ENCODE assay signal across 23 cellular contexts in the genomic region with DNA sequence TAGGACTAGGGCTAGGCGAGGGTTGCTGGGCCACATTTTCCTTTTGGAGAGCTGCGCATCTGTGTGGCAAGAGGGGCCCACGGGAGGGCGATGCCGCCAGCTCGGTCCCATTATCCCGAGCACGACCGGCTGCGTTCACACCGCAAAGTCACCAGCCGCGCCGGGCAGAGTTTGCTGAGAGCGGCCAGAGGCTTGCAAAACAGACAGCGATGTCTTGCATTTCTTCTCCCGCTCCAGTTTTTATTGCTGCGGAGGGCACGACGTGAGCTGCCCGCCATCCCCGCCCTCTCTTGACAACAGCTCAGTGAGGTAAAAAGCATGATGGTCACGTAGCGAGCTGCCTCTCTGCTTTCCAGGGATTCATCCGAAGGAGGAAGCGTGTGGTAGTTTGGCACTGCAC.
DNase-seq lines count a peak whose midpoint lies in the region; TF ChIP-seq lines count a peak whose summit lies in the region.
"Had no signal": no experiment of that assay in that cellular context is flagged by ENCODE, and none has a peak within 500 bp of the region (broad histone marks: within the 10 kb centered on the region; RNA-seq: fewer than 3 reads in every experiment).

No MANE protein-coding gene starts in this region.

- H3K36me3 ChIP-seq in endodermal cell (ENCODE audit: control insufficient read depth, insufficient read depth, low read length) = no peaks in the 10 kb centered on the region
- H3K36me3 ChIP-seq: pancreas, upper lobe of left lung had no signal

- DNase-seq in stimulated activated CD4-positive, alpha-beta T cell treated with anti-CD3 and anti-CD28 coated beads, Interleukin-15, amount 100 ng/mL, for 24 hours = peak; percentile 1
- no peak for DNase-seq in stimulated activated CD4-positive, alpha-beta T cell treated with anti-CD3 and anti-CD28 coated beads, Interleukin-4, amount 100 ng/mL, for 4 hours
- DNase-seq in endodermal cell (peak; percentile 73), mesothelial cell of epicardium (ENCODE audit: low spot score in 2 of 2, unreplicated experiment in 2 of 2) (peak in 1 of 2 experiments; percentile 40), NCI-H1930 (lab: John Stamatoyannopoulos, UW) (no peak), ureter (ENCODE audit: low spot score) (no peak), EL (no peak), DMS114 treated with DMSO at 0.1 percent for 48 hours (lab: John Stamatoyannopoulos, UW; ENCODE audit: unreplicated experiment) (no peak)
- DNase-seq: ACHN; activated CD4-positive, alpha-beta T cell treated with anti-CD3 and anti-CD28 coated beads, Interleukin-2, amount 50 U/mL, for 1 hour; activated naive CD8-positive, alpha-beta T cell treated with anti-CD3 and anti-CD28 coated beads for 36 hours; activated T-cell treated with anti-CD3 and anti-CD28 coated beads, Interleukin-2, amount 50 U/mL, for 24 hours; CD8-positive, alpha-beta memory T cell; GDM1; mucosa of descending colon; NCI-H1105 treated with DMSO at 0.1 percent for 48 hours; NCI-H345; stimulated activated naive B cell treated with anti-CD40 and anti-IgM and Interleukin-4, amounts not matched to agents 10 μg/mL and 1 μg/mL and 100 μg/mL, for 72 hours; T1000 had no signal

- peaks cover 43% of the 10 kb centered on the region for H3K27me3 ChIP-seq in endodermal cell (ENCODE audit: control insufficient read depth, insufficient read depth, low read length, poor library complexity, severe bottlenecking)

- TF ChIP-seq CTCF in endodermal cell (conservative IDR thresholded peaks at IDR 0.05) (no peak), mesothelial cell of epicardium (IDR thresholded peaks at IDR 0.05; ENCODE audit: unreplicated experiment) (no peak)

- no peak overlapping the region for H3K4me3 ChIP-seq in endodermal cell (ENCODE audit: low read length)
- H3K4me3 ChIP-seq: mucosa of descending colon, pancreas, upper lobe of left lung had no signal

- WGBS in endodermal cell (ENCODE audit: insufficient coverage in 1 of 2, insufficient read length in 1 of 2), 2 experiments = 83 to 91% methylated on average over 14 to 26 of the region's 26 CpGs

- no peaks in the 10 kb centered on the region for H3K36me3 Mint-ChIP-seq in endodermal cell (ENCODE audit: low read depth)
- no peaks in the 10 kb centered on the region for H3K36me3 Mint-ChIP-seq in mesothelial cell of epicardium
- H3K36me3 Mint-ChIP-seq: activated naive CD8-positive, alpha-beta T cell treated with anti-CD3 and anti-CD28 coated beads for 36 hours had no signal

- H3K27ac ChIP-seq in endodermal cell (ENCODE audit: low read depth, low read length) = no peak overlapping the region
- H3K27ac ChIP-seq: epithelial cell of prostate, HL-60, pancreas, upper lobe of left lung had no signal

- no peak overlapping the region for H3K9ac ChIP-seq in endodermal cell (ENCODE audit: extremely low read depth, low read length, poor library complexity, severe bottlenecking)

- peak overlapping the region; percentile 51 for H3K4me3 Mint-ChIP-seq in endodermal cell
- peak overlapping the region; percentile 91 for H3K4me3 Mint-ChIP-seq in mesothelial cell of epicardium
- H3K4me3 Mint-ChIP-seq: activated naive CD8-positive, alpha-beta T cell treated with anti-CD3 and anti-CD28 coated beads for 36 hours; activated T-cell treated with anti-CD3 and anti-CD28 coated beads, Interleukin-2, amount 50 U/mL, for 24 hours; CD8-positive, alpha-beta memory T cell; stimulated activated naive B cell treated with anti-CD40 and anti-IgM and Interleukin-4, amounts not matched to agents 10 μg/mL and 1 μg/mL and 100 μg/mL, for 72 hours had no signal

- no peak overlapping the region for H3K27ac Mint-ChIP-seq in endodermal cell
- no peak overlapping the region for H3K27ac Mint-ChIP-seq in mesothelial cell of epicardium
- H3K27ac Mint-ChIP-seq: activated naive CD8-positive, alpha-beta T cell treated with anti-CD3 and anti-CD28 coated beads for 36 hours; activated T-cell treated with anti-CD3 and anti-CD28 coated beads, Interleukin-2, amount 50 U/mL, for 24 hours; stimulated activated naive B cell treated with anti-CD40 and anti-IgM and Interleukin-4, amounts not matched to agents 10 μg/mL and 1 μg/mL and 100 μg/mL, for 72 hours had no signal

- H3K4me1 ChIP-seq in endodermal cell (ENCODE audit: control insufficient read depth, insufficient read depth, low read length) = no peaks in the 10 kb centered on the region

- no peaks in the 10 kb centered on the region for H3K9me3 Mint-ChIP-seq in endodermal cell
- H3K9me3 Mint-ChIP-seq in mesothelial cell of epicardium = no peaks in the 10 kb centered on the region
- H3K9me3 Mint-ChIP-seq: activated naive CD8-positive, alpha-beta T cell treated with anti-CD3 and anti-CD28 coated beads for 36 hours; activated T-cell treated with anti-CD3 and anti-CD28 coated beads, Interleukin-2, amount 50 U/mL, for 24 hours; stimulated activated naive B cell treated with anti-CD40 and anti-IgM and Interleukin-4, amounts not matched to agents 10 μg/mL and 1 μg/mL and 100 μg/mL, for 72 hours had no signal

- H3K27me3 Mint-ChIP-seq in endodermal cell (ENCODE audit: insufficient read depth) (peaks cover 63% of the 10 kb centered on the region), mesothelial cell of epicardium (ENCODE audit: low read depth) (peaks cover 39% of the 10 kb centered on the region)

- no peaks in the 10 kb centered on the region for H3K9me3 ChIP-seq in endodermal cell (ENCODE audit: control insufficient read depth, low read length)
- H3K9me3 ChIP-seq: mucosa of descending colon, pancreas, upper lobe of left lung had no signal

- H3K4me1 Mint-ChIP-seq in endodermal cell = peaks cover 35% of the 10 kb centered on the region
- H3K4me1 Mint-ChIP-seq in mesothelial cell of epicardium = peaks cover 56% of the 10 kb centered on the region

Comparison
In these comparisons a context has a peak if more than half of its experiments do, and no peak if none do; other contexts are left out.
1. DNase-seq: peak in stimulated activated CD4-positive, alpha-beta T cell treated with anti-CD3 and anti-CD28 coated beads, Interleukin-15, amount 100 ng/mL, for 24 hours (single experiment) and endodermal cell (single experiment); none in stimulated activated CD4-positive, alpha-beta T cell treated with anti-CD3 and anti-CD28 coated beads, Interleukin-4, amount 100 ng/mL, for 4 hours (0 of 2), NCI-H1930 (0 of 2), ureter (single experiment), EL (single experiment) and DMS114 treated with DMSO at 0.1 percent for 48 hours (single experiment).